ENCODE assay signal across 8 cellular contexts in the genomic region with DNA sequence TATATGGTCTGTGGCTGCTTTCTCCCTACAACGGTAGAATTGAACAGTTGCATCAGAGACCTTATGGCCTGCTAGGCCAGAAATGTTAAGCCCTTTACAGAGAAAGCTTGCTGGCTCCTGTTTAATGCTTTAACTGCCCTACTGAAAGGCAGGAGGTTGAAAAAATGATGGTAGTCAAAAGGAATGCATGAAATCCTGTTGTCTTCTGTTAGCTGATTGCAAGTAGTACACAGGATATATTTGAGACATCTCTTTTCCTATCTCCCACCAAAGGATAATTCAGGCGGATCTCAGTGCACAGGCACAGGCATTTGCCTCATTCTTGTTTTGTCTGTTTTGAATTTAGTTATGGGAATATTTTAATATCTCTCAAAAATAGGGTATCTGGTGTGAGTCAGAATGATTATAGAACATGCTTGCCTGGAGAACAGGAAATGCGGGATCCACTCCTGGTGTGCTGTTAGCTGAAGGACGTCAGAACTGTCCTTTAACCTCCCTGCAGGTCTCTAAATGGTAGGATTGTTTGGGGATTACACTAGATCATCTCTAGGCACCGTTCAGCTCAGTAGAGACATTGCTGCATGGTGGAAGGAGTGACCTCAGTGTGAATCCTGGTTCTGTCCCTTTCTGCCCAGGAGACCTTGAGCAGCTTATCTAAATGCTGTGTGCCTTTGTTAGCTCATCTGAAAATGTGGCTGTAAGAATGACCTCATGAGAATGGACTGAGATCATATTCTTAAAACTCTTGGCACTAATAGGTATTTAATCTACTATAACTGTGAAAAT. TPM values are rescaled to one million over a fixed set of nuclear protein-coding genes. Genes with fewer than 3 reads are reported as not detected.
DNase-seq lines count a peak whose midpoint lies in the region; ATAC-seq, FAIRE-seq and TF ChIP-seq lines count a peak whose summit lies in the region.
"Had no signal": no experiment of that assay in that cellular context is flagged by ENCODE, and none has a peak within 500 bp of the region (broad histone marks: within the 10 kb centered on the region; RNA-seq: fewer than 3 reads in every experiment).

No MANE protein-coding gene starts in this region.

- intact Hi-C loops in left cardiac atrium (cut with DNase I) = no loop called here

- FAIRE-seq in small intestine (lab: Jason Lieb, UNC) = no peak
- FAIRE-seq: endometrium had no signal

- no peak overlapping the region for H3K4me3 ChIP-seq in HFF-Myc (replicated peaks; ENCODE audit: low read depth, low read length)
- H3K4me3 ChIP-seq in WERI-Rb-1 (ENCODE audit: low read depth, low read length) = no peak overlapping the region
- H3K4me3 ChIP-seq in small intestine (ENCODE audit: low read depth in 1 of 2, low read length in 2 of 2) = no peak overlapping the region

- peak overlapping the region; percentile 88 for H3K27ac ChIP-seq in WERI-Rb-1
- H3K27ac ChIP-seq in small intestine (ENCODE audit: low read depth in 1 of 2, low read length in 1 of 2) = no peak overlapping the region

- H3K9me3 ChIP-seq in WERI-Rb-1 (ENCODE audit: severe bottlenecking) = no peaks in the 10 kb centered on the region
- no peaks in the 10 kb centered on the region for H3K9me3 ChIP-seq in small intestine (ENCODE audit: control insufficient read depth, low read depth)

- peaks cover 3 to 7% of the 10 kb centered on the region in 2 donors for H3K4me1 ChIP-seq in small intestine (ENCODE audit: control insufficient read depth in 2 of 2, insufficient read depth in 1 of 2, low read depth in 1 of 2, low read length in 1 of 2)

- H3K36me3 ChIP-seq in WERI-Rb-1 (no peaks in the 10 kb centered on the region), small intestine (ENCODE audit: control insufficient read depth in 2 of 2, insufficient read depth in 2 of 2, low read length in 2 of 2) (no peaks in the 10 kb centered on the region)

- no peak for TF ChIP-seq CTCF in HFF-Myc (IDR thresholded peaks at IDR 0.05; ENCODE audit: low read depth, low read length, missing control alignments)
- TF ChIP-seq CTCF in WERI-Rb-1 (IDR thresholded peaks at IDR 0.05; ENCODE audit: low read depth, low read length) = no peak

- peak; percentile 48 for DNase-seq in HFF-Myc (ENCODE audit: extremely low read depth, low read depth)
- peak; percentile 79 for DNase-seq in WERI-Rb-1
- DNase-seq in left cardiac atrium = peak; percentile 30
- peak; percentile 35 for DNase-seq in small intestine
- DNase-seq in activated effector memory CD4-positive, alpha-beta T cell treated with Interleukin-2 at 50 U/mL for 16 hours = no peak

- 31 to 51% (median 40%) methylated on average over 5 of the region's 5 CpGs for whole genome bisulfite sequencing in small intestine, 3 donors

- H3K27me3 ChIP-seq in WERI-Rb-1 (ENCODE audit: insufficient read depth, low read depth, severe bottlenecking) (no peaks in the 10 kb centered on the region), small intestine (ENCODE audit: control insufficient read depth in 2 of 2, insufficient read depth in 2 of 2, low read length in 2 of 2) (no peaks in the 10 kb centered on the region)

- ATAC-seq in left cardiac atrium (peak; percentile 72 to 84), HG02798 (IDR thresholded peaks at IDR 0.05; ENCODE audit: poor library complexity, unreplicated experiment) (no peak), GM19455 (IDR thresholded peaks at IDR 0.05; ENCODE audit: unreplicated experiment) (no peak)

RNA-seq across cellular contexts. Expression of a gene that starts 49.5 kb away (rescaled TPM):
- 10 to 100 TPM; 51.6 to 74.4 TPM for total RNA-seq in left cardiac atrium
- polyA plus RNA-seq in small intestine = 10 to 100 TPM in 1 of 3 donors, 1 to 10 TPM in 2; 4.0 to 13.2 (median 6.8) TPM

Comparison
In these comparisons a context has a peak if more than half of its experiments do, and no peak if none do; other contexts are left out.
1. ATAC-seq: peak in left cardiac atrium (2 of 2); none in HG02798 (single experiment) and GM19455 (single experiment).